In the genomic region with DNA sequence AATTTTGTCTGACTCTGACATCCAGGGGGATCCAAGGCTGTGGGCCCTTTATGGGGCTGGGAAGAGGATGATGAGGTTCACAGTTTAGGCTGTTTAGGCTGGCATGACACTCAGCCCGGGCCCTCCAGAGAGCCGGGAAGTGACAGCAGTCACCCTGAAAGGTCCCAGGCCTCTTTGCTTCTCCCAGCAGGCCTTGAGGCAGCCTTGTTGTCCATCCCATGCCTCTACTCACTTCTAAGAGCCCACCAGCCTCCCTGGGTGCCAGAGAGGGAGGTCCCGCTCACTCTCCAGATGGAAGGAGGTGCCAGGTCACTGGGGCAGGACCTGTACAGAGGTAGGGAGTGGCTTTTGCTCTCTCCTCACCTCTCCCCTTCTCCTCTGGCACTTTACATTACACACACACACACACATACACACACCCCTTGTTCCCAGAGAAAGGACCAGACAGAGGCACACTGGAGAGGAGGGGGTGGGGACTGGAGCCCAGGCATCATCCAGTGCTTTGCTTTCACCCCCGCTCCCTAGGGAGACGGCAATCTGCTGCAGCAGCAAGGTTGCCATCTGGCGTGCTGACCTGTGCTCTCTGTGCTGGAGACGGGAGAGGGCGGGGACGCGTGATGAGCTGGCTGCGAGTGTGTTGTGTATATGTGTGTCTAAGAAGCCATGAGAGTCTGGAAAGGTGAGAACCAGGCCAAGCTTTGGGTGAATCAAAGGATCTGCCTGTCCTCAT, we compare ENCODE assay signal across 9 cellular contexts. TPM values are rescaled to one million over a fixed set of nuclear protein-coding genes. Genes with fewer than 3 reads are reported as not detected.
DNase-seq lines count a peak whose midpoint lies in the region; ATAC-seq and TF ChIP-seq lines count a peak whose summit lies in the region.
"Had no signal": no experiment of that assay in that cellular context is flagged by ENCODE, and none has a peak within 500 bp of the region (broad histone marks: within the 10 kb centered on the region; RNA-seq: fewer than 3 reads in every experiment).

No MANE protein-coding gene starts in this region.

- BruUV-seq in MCF 10A (replicated peaks; lab: Mats Ljungman, UMichigan), result no TSS peak

- H2AFZ ChIP-seq in osteoblast (ENCODE audit: low read length), result no peak overlapping the region

- H3K27ac ChIP-seq in breast epithelium (no peak overlapping the region), testis (no peak overlapping the region), osteoblast (ENCODE audit: low read depth, low read length) (no peak overlapping the region)

- H3K27me3 Mint-ChIP-seq in MCF 10A (ENCODE audit: insufficient read depth, unreplicated experiment), result peaks cover under 1% of the 10 kb centered on the region

- H3K27me3 ChIP-seq in breast epithelium (no peaks in the 10 kb centered on the region), testis (no peaks in the 10 kb centered on the region), osteoblast (ENCODE audit: insufficient read depth, low read length) (peaks cover 24% of the 10 kb centered on the region)

- H3K27ac Mint-ChIP-seq in MCF 10A (ENCODE audit: low read depth, unreplicated experiment), result peak overlapping the region; percentile 11

- POLR2A ChIA-PET in MCF 10A (lab: Yijun Ruan, JAX), result interaction anchor here (0.6 to 2.5 kb wide), 8 partner anchors 9 to 133 kb away, joined by 3 to 24 read pairs (median 4); no protein-coding TSS in a partner anchor

- no peaks in the 10 kb centered on the region for H3K36me3 Mint-ChIP-seq in MCF 10A (ENCODE audit: insufficient read depth, unreplicated experiment)

- 56 to 88% methylated on average over 3 to 11 of the region's 11 CpGs for WGBS in testis, 2 donors

- no peak overlapping the region for H3K4me2 ChIP-seq in osteoblast (ENCODE audit: insufficient read depth, low read length)

- H3K4me3 Mint-ChIP-seq in MCF 10A (ENCODE audit: unreplicated experiment), result no peak overlapping the region

- no peak overlapping the region for H3K4me3 ChIP-seq in breast epithelium
- H3K4me3 ChIP-seq in testis, result no peak overlapping the region
- no peak overlapping the region for H3K4me3 ChIP-seq in osteoblast (ENCODE audit: insufficient read depth, low read length)

- CTCF ChIA-PET in MCF 10A (lab: Yijun Ruan, JAX), result interaction anchor here (0.6 to 17.4 kb wide), 26 partner anchors 14 to 395 kb away, joined by 3 to 393 read pairs (median 4); a partner anchor contains a TSS

- peaks cover 5% of the 10 kb centered on the region in 2 donors for H3K4me1 ChIP-seq in breast epithelium
- peaks cover 28% of the 10 kb centered on the region for H3K4me1 ChIP-seq in testis
- peaks cover 6% of the 10 kb centered on the region for H3K4me1 ChIP-seq in osteoblast (ENCODE audit: insufficient read depth, low read length)

- intact Hi-C loops in MCF 10A (cut with micrococcal nuclease) (loop anchor here (1.0 kb wide), 1 partner anchor 17 kb away; no protein-coding TSS in a partner anchor), breast epithelium (cut with DNase I; ENCODE audit: low total_unique reads) (no loop called here), testis (cut with DNase I; ENCODE audit: low total_unique reads) (loop anchor here (10.0 kb wide), 1 partner anchor 83 kb away; no protein-coding TSS in a partner anchor)

- TF ChIP-seq POLR2A in breast epithelium (IDR thresholded peaks at IDR 0.05) (no peak), testis (IDR thresholded peaks at IDR 0.05) (no peak)

- no peaks in the 10 kb centered on the region for H3K79me2 ChIP-seq in osteoblast (ENCODE audit: insufficient read depth, low read length)

- H3K9me3 Mint-ChIP-seq in MCF 10A (ENCODE audit: unreplicated experiment), result no peaks in the 10 kb centered on the region

- H3K9me3 ChIP-seq in breast epithelium (no peaks in the 10 kb centered on the region), testis (no peaks in the 10 kb centered on the region), osteoblast (ENCODE audit: low read depth, low read length) (no peaks in the 10 kb centered on the region)

- peak; percentile 74 for DNase-seq in MCF 10A (ENCODE audit: unreplicated experiment)
- no peak for DNase-seq in breast epithelium (ENCODE audit: low spot score in 2 of 2)
- peak; percentile 77 to 90 for DNase-seq in NCI-H526 (lab: John Stamatoyannopoulos, UW)
- peak; percentile 86 for DNase-seq in testis
- DNase-seq in NOMO-1 treated with dmso at 0.1 percent for 144 hours (lab: John Stamatoyannopoulos, UW; ENCODE audit: unreplicated experiment), result no peak
- no peak for DNase-seq in occipital lobe (lab: John Stamatoyannopoulos, UW)
- no peak for DNase-seq in osteoblast (ENCODE audit: insufficient read length, low spot score, missing footprints)

- H3K36me3 ChIP-seq in breast epithelium (no peaks in the 10 kb centered on the region), testis (ENCODE audit: low read depth, missing control alignments) (no peaks in the 10 kb centered on the region), osteoblast (ENCODE audit: insufficient read depth, low read length) (no peaks in the 10 kb centered on the region)

- H4K20me1 ChIP-seq in osteoblast (ENCODE audit: insufficient read depth, low read length), result no peaks in the 10 kb centered on the region

- H3K4me1 Mint-ChIP-seq in MCF 10A (ENCODE audit: insufficient read depth, unreplicated experiment), result peaks cover 20% of the 10 kb centered on the region

- peak; percentile 73 for ATAC-seq in esophagus mucosa

- TF ChIP-seq CTCF in MCF 10A (IDR thresholded peaks at IDR 0.05; ENCODE audit: unreplicated experiment), result peak; percentile 35
- TF ChIP-seq CTCF in breast epithelium (IDR thresholded peaks at IDR 0.05), result no peak
- no peak for TF ChIP-seq CTCF in testis (IDR thresholded peaks at IDR 0.05)
- no peak for TF ChIP-seq CTCF in osteoblast (IDR thresholded peaks at IDR 0.05; ENCODE audit: extremely low read depth, low read depth, low read length)

RNA-seq across cellular contexts. Expression of a gene that starts 4.6 kb away (rescaled TPM):
- total RNA-seq in MCF 10A (2022) (not detected in 2 replicates), breast epithelium (not detected), esophagus mucosa (3.1 TPM), testis (10 to 100 TPM; 11.7 to 12.9 TPM), occipital lobe (18.6 TPM), osteoblast (not detected in 2 replicates)
- polyA plus RNA-seq in testis (ENCODE audit: insufficient read depth, low read depth, low replicate concordance), result 10.5 TPM
- total RNA-seq: omental fat pad had no signal

RNA-seq across cellular contexts. Expression of a gene that starts 30.6 kb away (rescaled TPM):
- total RNA-seq in MCF 10A (2022) (2.8 and 6.0 TPM in 2 replicates), breast epithelium (1 to 10 TPM in 2 of 3 donors, under 1 TPM in 1; 0.98 to 2.2 (median 1.1) TPM), esophagus mucosa (28.3 TPM), testis (10 to 100 TPM; 13.4 to 19.6 TPM), occipital lobe (1.1 TPM), osteoblast (2.7 and 3.6 TPM in 2 replicates)
- 7.2 TPM for polyA plus RNA-seq in testis (ENCODE audit: insufficient read depth, low read depth, low replicate concordance)

Comparison
In these comparisons a context has a peak if more than half of its experiments do, and no peak if none do; other contexts are left out.
1. DNase-seq: peak in MCF 10A (single experiment), NCI-H526 (2 of 2) and testis (single experiment); none in breast epithelium (0 of 2), NOMO-1 treated with dmso at 0.1 percent for 144 hours (single experiment), occipital lobe (single experiment) and osteoblast (single experiment).